21 cellular contexts compared by ENCODE assay signal in genomic region chr6:127340171-127340570, GRCh38. TPM values are rescaled to one million over a fixed set of nuclear protein-coding genes. Genes with fewer than 3 reads are reported as not detected.
DNase-seq lines count a peak whose midpoint lies in the region; ATAC-seq and TF ChIP-seq lines count a peak whose summit lies in the region.
"Had no signal": no experiment of that assay in that cellular context is flagged by ENCODE, and none has a peak within 500 bp of the region (broad histone marks: within the 10 kb centered on the region; RNA-seq: fewer than 3 reads in every experiment).

No MANE protein-coding gene starts in this region.

- ATAC-seq in naive B cell (ENCODE audit: low read depth in 2 of 2) (no peak), HG03039 (IDR thresholded peaks at IDR 0.05; ENCODE audit: unreplicated experiment) (no peak)
- ATAC-seq: HCT116, T-helper 17 cell had no signal

- H3K4me3 Mint-ChIP-seq in naive B cell: peak overlapping the region in 2 of 8 donors; percentile 3 to 48
- H3K4me3 Mint-ChIP-seq in activated CD4-positive, alpha-beta memory T cell treated with anti-CD3 and anti-CD28 coated beads for 36 hours: no peak overlapping the region

- CTCF ChIA-PET in PC-9 (lab: Charles Lee): no interaction called here
- CTCF ChIA-PET in activated CD4-positive, alpha-beta memory T cell treated with anti-CD3 and anti-CD28 coated beads for 36 hours (lab: Charles Lee): interaction anchor here (0.9 kb wide), 1 partner anchor 74 kb away, joined by 3 read pairs; the partner anchor contains the start of gene RNF146

- no peaks in the 10 kb centered on the region for H3K9me3 Mint-ChIP-seq in naive B cell
- no peaks in the 10 kb centered on the region for H3K9me3 Mint-ChIP-seq in activated CD4-positive, alpha-beta memory T cell treated with anti-CD3 and anti-CD28 coated beads for 36 hours

- no peaks in the 10 kb centered on the region for H3K9me2 ChIP-seq in PC-9 (ENCODE audit: insufficient read depth)

- no peak for DNase-seq in PC-9
- no peak for DNase-seq in naive B cell
- no peak for DNase-seq in sigmoid colon
- DNase-seq in activated CD4-positive, alpha-beta memory T cell treated with anti-CD3 and anti-CD28 coated beads for 36 hours: no peak
- DNase-seq in left ventricle myocardium inferior: no peak
- DNase-seq: ACHN, activated gamma-delta T cell, amygdala, caudate nucleus, DMS79, MV-4-11, NCI-H187, NCI-H69, OCI-M1, SIG-M5, T-helper 17 cell had no signal

- H3K27ac ChIP-seq in BLaER1: no peak overlapping the region
- no peak overlapping the region for H3K27ac ChIP-seq in PC-9
- H3K27ac ChIP-seq in sigmoid colon: no peak overlapping the region
- no peak overlapping the region for H3K27ac ChIP-seq in left ventricle myocardium inferior (replicated peaks)
- H3K27ac ChIP-seq: VCaP had no signal

- BruUV-seq in PC-9 (replicated peaks; lab: Mats Ljungman, UMichigan): no TSS peak

- H3K27me3 Mint-ChIP-seq in naive B cell: no peaks in the 10 kb centered on the region
- H3K27me3 Mint-ChIP-seq in activated CD4-positive, alpha-beta memory T cell treated with anti-CD3 and anti-CD28 coated beads for 36 hours: no peaks in the 10 kb centered on the region
- H3K27me3 Mint-ChIP-seq: T-helper 17 cell had no signal

- H3K36me3 Mint-ChIP-seq in naive B cell: peaks cover 0 to 5% of the 10 kb centered on the region in 2 donors
- peaks cover 2% of the 10 kb centered on the region for H3K36me3 Mint-ChIP-seq in activated CD4-positive, alpha-beta memory T cell treated with anti-CD3 and anti-CD28 coated beads for 36 hours

- H3K4me1 Mint-ChIP-seq in naive B cell: peaks cover 11 to 17% (median 13%) of the 10 kb centered on the region in 3 donors
- peaks cover 12% of the 10 kb centered on the region for H3K4me1 Mint-ChIP-seq in activated CD4-positive, alpha-beta memory T cell treated with anti-CD3 and anti-CD28 coated beads for 36 hours (ENCODE audit: low read depth)

- peaks cover 36% of the 10 kb centered on the region for H3K4me1 ChIP-seq in BLaER1
- peaks cover 54% of the 10 kb centered on the region for H3K4me1 ChIP-seq in PC-9 (replicated peaks; ENCODE audit: insufficient read depth)
- peaks cover 0 to 50% (median 46%) of the 10 kb centered on the region in 4 donors for H3K4me1 ChIP-seq in sigmoid colon
- peaks cover 78% of the 10 kb centered on the region for H3K4me1 ChIP-seq in left ventricle myocardium inferior

- H3K79me2 ChIP-seq in PC-9 (ENCODE audit: low read depth): peaks cover 95% of the 10 kb centered on the region

- TF ChIP-seq CTCF in PC-9 (conservative IDR thresholded peaks at IDR 0.05): no peak
- no peak for TF ChIP-seq CTCF in sigmoid colon (IDR thresholded peaks at IDR 0.05)
- TF ChIP-seq CTCF in left ventricle myocardium inferior (IDR thresholded peaks at IDR 0.05; ENCODE audit: borderline replicate concordance): no peak

- H3K36me3 ChIP-seq in BLaER1 (peaks cover 4% of the 10 kb centered on the region; the same call in 1 of the 2 replicates), PC-9 (ENCODE audit: low read depth) (peaks cover 9% of the 10 kb centered on the region; the same call in 1 of the 2 replicates), sigmoid colon (no peaks in the 10 kb centered on the region), left ventricle myocardium inferior (no peaks in the 10 kb centered on the region)

- no peaks in the 10 kb centered on the region for H3K27me3 ChIP-seq in BLaER1
- H3K27me3 ChIP-seq in PC-9 (ENCODE audit: insufficient read depth, low read depth): no peaks in the 10 kb centered on the region
- no peaks in the 10 kb centered on the region for H3K27me3 ChIP-seq in sigmoid colon
- H3K27me3 ChIP-seq in left ventricle myocardium inferior (ENCODE audit: low read depth): no peaks in the 10 kb centered on the region

- peak overlapping the region in 4 of 6 donors; percentile 12 to 83 (median 64) for H3K27ac Mint-ChIP-seq in naive B cell
- no peak overlapping the region for H3K27ac Mint-ChIP-seq in activated CD4-positive, alpha-beta memory T cell treated with anti-CD3 and anti-CD28 coated beads for 36 hours
- H3K27ac Mint-ChIP-seq: T-helper 17 cell had no signal

- H3K9me3 ChIP-seq in BLaER1 (no peaks in the 10 kb centered on the region), PC-9 (ENCODE audit: insufficient read depth, low read depth) (no peaks in the 10 kb centered on the region), sigmoid colon (no peaks in the 10 kb centered on the region), left ventricle myocardium inferior (replicated peaks) (no peaks in the 10 kb centered on the region)

- no peak for TF ChIP-seq POLR2A in sigmoid colon (IDR thresholded peaks at IDR 0.05)

- H2AFZ ChIP-seq in PC-9: no peak overlapping the region

- intact Hi-C loops in PC-9 (cut with micrococcal nuclease; ENCODE audit: unreplicated experiment): no loop called here
- intact Hi-C loops in sigmoid colon (cut with DNase I): no loop called here
- intact Hi-C loops in activated CD4-positive, alpha-beta memory T cell treated with anti-CD3 and anti-CD28 coated beads for 36 hours (cut with micrococcal nuclease): no loop called here
- intact Hi-C loops in left ventricle myocardium inferior (cut with micrococcal nuclease): no loop called here

- no peak overlapping the region for H3K9ac ChIP-seq in BLaER1

- POLR2A ChIA-PET in PC-9 (lab: Charles Lee; ENCODE audit: unreplicated experiment): no interaction called here
- POLR2A ChIA-PET in activated CD4-positive, alpha-beta memory T cell treated with anti-CD3 and anti-CD28 coated beads for 36 hours (lab: Charles Lee): no interaction called here

- H4K20me1 ChIP-seq in BLaER1: peaks cover 62% of the 10 kb centered on the region
- H4K20me1 ChIP-seq in PC-9 (ENCODE audit: insufficient read depth): no peaks in the 10 kb centered on the region; the same call in none of the 2 replicates

- H3K4me3 ChIP-seq in BLaER1: no peak overlapping the region
- H3K4me3 ChIP-seq in GM08714 (ENCODE audit: low read length): peak overlapping the region; percentile 23; the same call in 1 of the 2 replicates
- H3K4me3 ChIP-seq in PC-9: no peak overlapping the region
- H3K4me3 ChIP-seq in sigmoid colon: no peak overlapping the region
- no peak overlapping the region for H3K4me3 ChIP-seq in left ventricle myocardium inferior

- no peaks in the 10 kb centered on the region for H3F3A ChIP-seq in PC-9 (ENCODE audit: insufficient read depth, low read depth)

- no peak for TF ChIP-seq EP300 in sigmoid colon (IDR thresholded peaks at IDR 0.05)

- H3K4me2 ChIP-seq in BLaER1 (peak overlapping the region; percentile 88), PC-9 (peak overlapping the region; percentile 21)

RNA-seq across cellular contexts. Expression of gene ECHDC1, which starts 3.2 kb away (rescaled TPM):
- total RNA-seq in PC-9 (2021) (50.4 and 51.4 TPM in 2 replicates), sigmoid colon (10 to 100 TPM; 77.3 to 97.1 (median 83.5) TPM), left ventricle myocardium inferior (39.7 TPM)
- polyA plus RNA-seq in naive B cell (ENCODE audit: low read depth in 6 of 6) (100 to 1,000 TPM in 4 of 6 donors, 10 to 100 TPM in 2; 97.9 to 122 (median 102) TPM), sigmoid colon (10 to 100 TPM; 48.6 to 66.6 (median 58.4) TPM)
- 10 to 100 TPM; 42.9 to 43.7 TPM for total RNA-seq in activated CD4-positive, alpha-beta memory T cell treated with anti-CD3 and anti-CD28 coated beads for 36 hours
